ENCODE assay signal across 17 cellular contexts in the genomic region with DNA sequence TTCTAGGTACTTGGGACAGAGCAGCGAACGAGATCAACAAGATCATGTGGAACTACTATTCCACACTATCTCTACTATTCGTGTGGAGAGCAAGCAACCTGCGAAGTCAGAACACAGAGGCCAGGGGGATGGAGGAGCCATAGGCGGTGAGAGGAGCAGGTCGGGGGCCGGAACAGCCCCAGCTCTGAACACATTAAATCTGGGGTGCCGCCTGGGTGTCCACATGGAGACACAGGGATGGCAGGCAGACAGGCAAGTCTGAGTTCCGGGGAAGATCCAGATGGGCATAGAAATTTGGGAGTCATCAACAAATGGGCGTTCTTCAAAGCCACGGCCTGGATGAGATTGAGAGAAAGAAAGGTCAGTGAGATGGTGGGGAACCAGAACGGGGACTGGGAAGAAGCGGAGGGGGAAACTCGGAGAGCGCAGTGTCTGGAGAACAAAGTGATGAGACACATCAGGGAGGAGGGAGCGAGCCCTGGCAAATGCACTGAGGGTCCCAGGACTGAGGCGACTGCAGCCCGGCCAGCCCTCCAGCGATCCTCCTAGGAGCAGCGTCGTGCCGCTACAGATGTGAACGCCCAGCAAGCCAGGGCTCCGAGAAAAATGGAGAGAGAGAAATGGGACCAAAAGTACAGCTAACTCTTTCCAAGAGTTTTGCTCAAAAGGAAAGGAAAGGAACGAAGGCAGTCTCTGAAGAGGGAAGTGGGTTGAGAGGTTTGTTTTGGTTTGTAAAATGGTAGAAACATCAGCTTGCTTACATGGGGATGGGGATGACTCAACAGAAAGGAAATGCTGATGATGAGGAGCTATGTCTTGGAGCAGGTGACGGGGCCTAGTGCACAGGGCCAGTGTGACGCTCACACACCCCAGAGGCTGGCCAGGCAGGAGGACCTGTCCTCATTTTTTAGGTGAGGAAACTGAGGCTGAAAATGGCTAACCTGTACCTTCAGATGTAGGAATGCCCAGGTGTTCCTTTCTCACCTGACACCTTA.
DNase-seq lines count a peak whose midpoint lies in the region; ATAC-seq lines count a peak whose summit lies in the region.
"Had no signal": no experiment of that assay in that cellular context is flagged by ENCODE, and none has a peak within 500 bp of the region (broad histone marks: within the 10 kb centered on the region; RNA-seq: fewer than 3 reads in every experiment).

No MANE protein-coding gene starts in this region.

- DNase-seq in Right ventricle myocardium inferior (ENCODE audit: missing footprints): peak; percentile 43
- DNase-seq in Right ventricle myocardium superior: no peak
- DNase-seq in astrocyte of the hippocampus (ENCODE audit: low read depth, low spot score): peak; percentile 40
- DNase-seq in kidney tubule cell (ENCODE audit: low spot score): peak; percentile 13
- DNase-seq in central memory CD4-positive, alpha-beta T cell: no peak
- no peak for DNase-seq in activated naive CD4-positive, alpha-beta T cell (lab: John Stamatoyannopoulos, UW)
- DNase-seq in SK-N-DZ (ENCODE audit: low spot score): no peak
- DNase-seq: activated CD4-positive, alpha-beta T cell treated with anti-CD3 and anti-CD28 coated beads for 36 hours; activated naive CD4-positive, alpha-beta T cell treated with anti-CD3 and anti-CD28 coated beads, Interleukin-2, amount 50 U/mL, for 16 hours; effector memory CD8-positive, alpha-beta T cell; foreskin melanocyte; GDM1; mammary epithelial cell; NCI-H1105; sigmoid colon; stimulated activated CD4-positive, alpha-beta T cell treated with anti-CD3 and anti-CD28 coated beads, Interleukin-4, amount 100 ng/mL, for 4 hours had no signal

- intact Hi-C loops in Right ventricle myocardium inferior (cut with DNase I): no loop called here
- intact Hi-C loops in Right ventricle myocardium superior (cut with DNase I): no loop called here

- no peak for ATAC-seq in Right ventricle myocardium inferior
- no peak for ATAC-seq in Right ventricle myocardium superior (ENCODE audit: poor library complexity)
- no peak for ATAC-seq in HG03342 (IDR thresholded peaks at IDR 0.05; ENCODE audit: unreplicated experiment)
- ATAC-seq: activated CD4-positive, alpha-beta T cell treated with anti-CD3 and anti-CD28 coated beads for 36 hours; effector memory CD8-positive, alpha-beta T cell had no signal

Comparison
In these comparisons a context has a peak if more than half of its experiments do, and no peak if none do; other contexts are left out.
1. DNase-seq: peak in Right ventricle myocardium inferior (single experiment), astrocyte of the hippocampus (single experiment) and kidney tubule cell (single experiment); none in Right ventricle myocardium superior (single experiment), central memory CD4-positive, alpha-beta T cell (single experiment), activated naive CD4-positive, alpha-beta T cell (0 of 4) and SK-N-DZ (single experiment).